ENCODE assay signal across 21 cellular contexts in genomic region chr1:159949891-159950480, GRCh38. TPM values are rescaled to one million over a fixed set of nuclear protein-coding genes. Genes with fewer than 3 reads are reported as not detected.
"Had no signal": no experiment of that assay in that cellular context is flagged by ENCODE, and none has a peak within 500 bp of the region (broad histone marks: within the 10 kb centered on the region; RNA-seq: fewer than 3 reads in every experiment).

No MANE protein-coding gene starts in this region.

- ATAC-seq: heart left ventricle, left lobe of liver, natural killer cell, sciatic nerve had no signal

- DNase-seq: activated B cell treated with CpG ODN at 0.5 μM for 24 hours; activated CD4-positive, alpha-beta T cell treated with anti-CD3 and anti-CD28 coated beads, Interleukin-2, amount 10 ng/mL, durations not matched to agents 24 days and 14 days; activated effector memory CD4-positive, alpha-beta T cell treated with anti-CD3 and anti-CD28 coated beads, Interleukin-2, amount 50 U/mL, for 16 hours; activated naive CD8-positive, alpha-beta T cell treated with anti-CD3 and anti-CD28 coated beads for 36 hours; brain microvascular endothelial cell; foreskin melanocyte; heart left ventricle; natural killer cell; occipital lobe; stimulated activated CD4-positive, alpha-beta T cell treated with anti-CD3 and anti-CD28 coated beads, Interleukin-12 subunit alpha, Interleukin-12 subunit beta, amount 100 ng/mL, for 4 hours; stimulated activated naive CD4-positive, alpha-beta T cell treated with Interleukin-2 at 50 U/mL for 16 hours; T1000 had no signal

- H3K4me3 Mint-ChIP-seq: activated B cell treated with CpG ODN at 0.5 μM for 24 hours; activated CD4-positive, alpha-beta T cell treated with anti-CD3 and anti-CD28 coated beads, Interleukin-2, amount 10 ng/mL, durations not matched to agents 24 days and 14 days; activated naive CD8-positive, alpha-beta T cell treated with anti-CD3 and anti-CD28 coated beads for 36 hours; natural killer cell had no signal

- H3K4me3 ChIP-seq: heart left ventricle, suprapubic skin had no signal

- H3K9me3 Mint-ChIP-seq: activated B cell treated with CpG ODN at 0.5 μM for 24 hours; activated CD4-positive, alpha-beta T cell treated with anti-CD3 and anti-CD28 coated beads, Interleukin-2, amount 10 ng/mL, durations not matched to agents 24 days and 14 days; activated naive CD8-positive, alpha-beta T cell treated with anti-CD3 and anti-CD28 coated beads for 36 hours; natural killer cell had no signal

- H3K27ac Mint-ChIP-seq: activated B cell treated with CpG ODN at 0.5 μM for 24 hours; activated CD4-positive, alpha-beta T cell treated with anti-CD3 and anti-CD28 coated beads, Interleukin-2, amount 10 ng/mL, durations not matched to agents 24 days and 14 days; activated naive CD8-positive, alpha-beta T cell treated with anti-CD3 and anti-CD28 coated beads for 36 hours; natural killer cell had no signal

- H3K36me3 Mint-ChIP-seq: activated naive CD8-positive, alpha-beta T cell treated with anti-CD3 and anti-CD28 coated beads for 36 hours; natural killer cell had no signal

RNA-seq across cellular contexts. Expression of gene SLAMF9, which starts 4.1 kb away (rescaled TPM):
- total RNA-seq: activated B cell treated with CpG ODN at 0.5 μM for 24 hours; activated CD4-positive, alpha-beta T cell treated with anti-CD3 and anti-CD28 coated beads, Interleukin-2, amount 10 ng/mL, durations not matched to agents 24 days and 14 days; activated CD8-positive, alpha-beta memory T cell treated with anti-CD3 and anti-CD28 coated beads for 36 hours; activated naive CD8-positive, alpha-beta T cell treated with anti-CD3 and anti-CD28 coated beads for 36 hours; chondrocyte; endothelial cell of umbilical vein; mucosa of gallbladder; natural killer cell; occipital lobe; pulmonary artery endothelial cell; suprapubic skin; urinary bladder had no signal

RNA-seq across cellular contexts. Expression of gene IGSF9, which starts 4.6 kb away (rescaled TPM):
- total RNA-seq: activated B cell treated with CpG ODN at 0.5 μM for 24 hours; activated CD4-positive, alpha-beta T cell treated with anti-CD3 and anti-CD28 coated beads, Interleukin-2, amount 10 ng/mL, durations not matched to agents 24 days and 14 days; chondrocyte; natural killer cell; pulmonary artery endothelial cell had no signal

RNA-seq across cellular contexts. Expression of gene CFAP45, which starts 50.0 kb away (rescaled TPM):
- total RNA-seq: left lobe of liver had no signal
